12 cellular contexts compared by ENCODE assay signal in the genomic region with DNA sequence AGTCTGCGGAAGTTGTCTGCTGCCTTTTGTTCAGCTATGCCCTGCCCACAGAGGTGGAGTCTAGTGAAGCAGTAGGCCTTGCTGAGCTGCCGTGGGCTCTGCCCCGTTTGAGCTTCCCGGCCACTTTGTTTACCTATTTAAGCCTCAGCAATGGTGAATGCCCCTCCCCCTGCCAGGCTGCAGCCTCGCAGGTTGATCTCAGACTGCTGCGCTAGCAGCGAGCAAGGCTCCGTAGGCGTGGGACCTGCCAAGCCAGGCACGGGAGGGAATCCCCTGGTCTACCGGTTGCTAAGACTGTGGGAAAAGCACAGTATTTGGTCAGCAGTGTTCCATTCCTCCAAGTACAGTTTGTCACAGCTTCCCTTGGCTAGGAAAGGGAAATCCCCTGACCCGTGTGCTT.
A peak's percentile ranks its signal among the peaks of the same experiment; 100 is the strongest.
DNase-seq lines count a peak whose midpoint lies in the region; ATAC-seq and TF ChIP-seq lines count a peak whose summit lies in the region.
"Had no signal": no experiment of that assay in that cellular context is flagged by ENCODE, and none has a peak within 500 bp of the region (broad histone marks: within the 10 kb centered on the region; RNA-seq: fewer than 3 reads in every experiment).

No MANE protein-coding gene starts in this region.

- 91 to 94% methylated on average over 12 of the region's 12 CpGs for WGBS in sigmoid colon, 2 donors

- no peak for ATAC-seq in GM19035 (IDR thresholded peaks at IDR 0.05; ENCODE audit: unreplicated experiment)
- ATAC-seq: CD8-positive, alpha-beta T cell had no signal

- no peak overlapping the region for H2AFZ ChIP-seq in OCI-LY1 (ENCODE audit: low read length)

- no peaks in the 10 kb centered on the region for H3K9me2 ChIP-seq in OCI-LY1 (ENCODE audit: low read depth, low read length)

- TF ChIP-seq EP300 in sigmoid colon (IDR thresholded peaks at IDR 0.05) = no peak

- TF ChIP-seq CTCF in OCI-LY1 (IDR thresholded peaks at IDR 0.05; ENCODE audit: low read length) (no peak), sigmoid colon (IDR thresholded peaks at IDR 0.05) (no peak)

- in situ Hi-C loops in Caki2 (cut with HindIII; ENCODE audit: low pct_unique_long_range_greater_than_20kb, low sequenced_read_pairs) = no loop called here

- H3K9ac ChIP-seq in OCI-LY1 (ENCODE audit: low read length) = no peak overlapping the region

- H3K27ac ChIP-seq in OCI-LY1 (ENCODE audit: low read depth, low read length, poor library complexity, severe bottlenecking) (no peak overlapping the region), sigmoid colon (no peak overlapping the region)
- H3K27ac ChIP-seq: HL-60 had no signal

- H3K4me3 ChIP-seq in OCI-LY1 (ENCODE audit: low read depth, low read length, poor library complexity, severe bottlenecking) (peak overlapping the region; percentile 33), iPS-18c (ENCODE audit: insufficient read depth, low read depth, low read length) (0 out of 2 replicates have a peak overlapping the region, but pooled peaks have one; percentile 4), sigmoid colon (no peak overlapping the region)

- no peaks in the 10 kb centered on the region for H3K4me1 ChIP-seq in OCI-LY1 (ENCODE audit: insufficient read depth, low read length, severe bottlenecking)
- H3K4me1 ChIP-seq in sigmoid colon = peaks cover 0 to 18% (median 8%) of the 10 kb centered on the region in 4 donors
- H3K4me1 ChIP-seq: BE2C had no signal

- no peaks in the 10 kb centered on the region for H3F3A ChIP-seq in OCI-LY1 (ENCODE audit: insufficient read depth, low read length)

- H4K20me1 ChIP-seq in OCI-LY1 (ENCODE audit: insufficient read depth, low read length) = no peaks in the 10 kb centered on the region

- no peaks in the 10 kb centered on the region for H3K79me2 ChIP-seq in OCI-LY1 (ENCODE audit: insufficient read depth, low read length)

- intact Hi-C loops in sigmoid colon (cut with DNase I) = no loop called here

- no peaks in the 10 kb centered on the region for H3K9me3 ChIP-seq in OCI-LY1 (ENCODE audit: low read length)
- no peaks in the 10 kb centered on the region for H3K9me3 ChIP-seq in iPS-18c (ENCODE audit: control insufficient read depth, insufficient read depth, low read length)
- no peaks in the 10 kb centered on the region for H3K9me3 ChIP-seq in sigmoid colon
- H3K9me3 ChIP-seq: BE2C had no signal

- no peak overlapping the region; the same call in 1 of the 2 replicates for H3K4me2 ChIP-seq in OCI-LY1 (ENCODE audit: low read length)

- H3K36me3 ChIP-seq in OCI-LY1 (ENCODE audit: insufficient read depth, low read length) = no peaks in the 10 kb centered on the region
- H3K36me3 ChIP-seq in sigmoid colon = no peaks in the 10 kb centered on the region
- H3K36me3 ChIP-seq: BE2C had no signal

- TF ChIP-seq POLR2A in sigmoid colon (IDR thresholded peaks at IDR 0.05) = no peak

- DNase-seq in Caki2 (ENCODE audit: low read depth) (peak; percentile 63), DMS53 treated with DMSO at 0.1 percent for 48 hours (lab: John Stamatoyannopoulos, UW; ENCODE audit: unreplicated experiment) (peak; percentile 99), EL (no peak), sigmoid colon (no peak)
- DNase-seq: BE2C; CD8-positive, alpha-beta T cell; KBM-7; NCI-H187 had no signal

- H3K27me3 ChIP-seq in OCI-LY1 (ENCODE audit: insufficient read depth, low read length) = no peaks in the 10 kb centered on the region; the same call in 1 of the 2 replicates
- H3K27me3 ChIP-seq in sigmoid colon = no peaks in the 10 kb centered on the region
- H3K27me3 ChIP-seq: BE2C had no signal

Comparison
In these comparisons a context has a peak if more than half of its experiments do, and no peak if none do; other contexts are left out.
1. DNase-seq: peak in Caki2 (single experiment) and DMS53 treated with DMSO at 0.1 percent for 48 hours (single experiment); none in EL (single experiment) and sigmoid colon (single experiment).
2. H3K4me3 ChIP-seq: peak in OCI-LY1 (single experiment) and iPS-18c (single experiment); none in sigmoid colon (0 of 4).